In genomic region chr2:219851801-219852481, GRCh38 we compare ENCODE assay signal across 13 cellular contexts.
DNase-seq lines count a peak whose midpoint lies in the region; ATAC-seq and TF ChIP-seq lines count a peak whose summit lies in the region.
"Had no signal": no experiment of that assay in that cellular context is flagged by ENCODE, and none has a peak within 500 bp of the region (broad histone marks: within the 10 kb centered on the region; RNA-seq: fewer than 3 reads in every experiment).

No MANE protein-coding gene starts in this region.

- H3K27ac Mint-ChIP-seq in natural killer cell = no peak overlapping the region

- no peaks in the 10 kb centered on the region for H3K4me1 Mint-ChIP-seq in natural killer cell

- no peak for TF ChIP-seq CTCF in HFF-Myc (IDR thresholded peaks at IDR 0.05; ENCODE audit: low read depth, low read length, missing control alignments)
- TF ChIP-seq CTCF in testis (IDR thresholded peaks at IDR 0.05) = no peak
- no peak for TF ChIP-seq CTCF in natural killer cell (IDR thresholded peaks at IDR 0.05)

- ATAC-seq in natural killer cell (no peak), HG02610 (IDR thresholded peaks at IDR 0.05; ENCODE audit: unreplicated experiment) (no peak)

- no peaks in the 10 kb centered on the region for H3K36me3 ChIP-seq in testis (ENCODE audit: low read depth, missing control alignments)
- H3K36me3 ChIP-seq: neutrophil had no signal

- H3K27me3 ChIP-seq in testis = no peaks in the 10 kb centered on the region

- peaks cover 0 to 2% of the 10 kb centered on the region in 2 donors for H3K9me3 Mint-ChIP-seq in natural killer cell

- no peak for TF ChIP-seq POLR2A in testis (IDR thresholded peaks at IDR 0.05)

- H3K27me3 Mint-ChIP-seq in natural killer cell (ENCODE audit: low read depth in 2 of 2) = peaks cover 0 to 2% of the 10 kb centered on the region in 2 donors

- no peaks in the 10 kb centered on the region for H3K36me3 Mint-ChIP-seq in natural killer cell

- H3K27ac ChIP-seq in testis = no peak overlapping the region
- H3K27ac ChIP-seq: neutrophil had no signal

- H3K4me3 ChIP-seq in HFF-Myc (replicated peaks; ENCODE audit: low read depth, low read length) (peak overlapping the region; percentile 17; the same call in 1 of the 2 replicates), testis (peak overlapping the region in 1 of 2 donors; percentile 23)

- DNase-seq in HFF-Myc (ENCODE audit: extremely low read depth, low read depth) (no peak), astrocyte of the hippocampus (ENCODE audit: low read depth, low spot score) (peak; percentile 92), iris pigment epithelial cell (ENCODE audit: low read depth) (peak; percentile 6), testis (peak; percentile 16), natural killer cell (no peak), NCI-H345 treated with DMSO at 0.1 percent for 48 hours (lab: John Stamatoyannopoulos, UW; ENCODE audit: unreplicated experiment) (no peak)
- DNase-seq: activated CD8-positive, alpha-beta memory T cell treated with anti-CD3 and anti-CD28 coated beads, Interleukin-2, amount 50 U/mL, for 4 hours; caudate nucleus; DMS53; hippocampal formation; NCI-H2107 had no signal

- H3K9me3 ChIP-seq in testis = no peaks in the 10 kb centered on the region
- H3K9me3 ChIP-seq: neutrophil had no signal

- H3K4me1 ChIP-seq in testis = peaks cover 6% of the 10 kb centered on the region

- WGBS in testis, 2 donors = 11 to 18% methylated on average over 11 to 22 of the region's 22 CpGs

- intact Hi-C loops in testis (cut with DNase I; ENCODE audit: low total_unique reads) = no loop called here
- intact Hi-C loops in natural killer cell (cut with micrococcal nuclease) = no loop called here

- no peak overlapping the region for H3K4me3 Mint-ChIP-seq in natural killer cell

Comparison
In these comparisons a context has a peak if more than half of its experiments do, and no peak if none do; other contexts are left out.
1. DNase-seq: peak in astrocyte of the hippocampus (single experiment), iris pigment epithelial cell (single experiment) and testis (single experiment); none in HFF-Myc (single experiment), natural killer cell (single experiment) and NCI-H345 treated with DMSO at 0.1 percent for 48 hours (single experiment).